In genomic region chr19:51440846-51441409, GRCh38 we compare ENCODE assay signal across 10 cellular contexts. TPM values are rescaled to one million over a fixed set of nuclear protein-coding genes. Genes with fewer than 3 reads are reported as not detected.
DNase-seq lines count a peak whose midpoint lies in the region; ATAC-seq and TF ChIP-seq lines count a peak whose summit lies in the region.
"Had no signal": no experiment of that assay in that cellular context is flagged by ENCODE, and none has a peak within 500 bp of the region (broad histone marks: within the 10 kb centered on the region; RNA-seq: fewer than 3 reads in every experiment).

No MANE protein-coding gene starts in this region.

- H3K9me3 Mint-ChIP-seq in activated naive CD8-positive, alpha-beta T cell treated with anti-CD3 and anti-CD28 coated beads, Interleukin-2, amount 10 ng/mL, durations not matched to agents 7 days and 5 days = peaks cover 2% of the 10 kb centered on the region

- no peak for TF ChIP-seq CTCF in mammary epithelial cell (conservative IDR thresholded peaks at IDR 0.05 in 1 of 2, IDR thresholded peaks at IDR 0.05 in 1 of 2; ENCODE audit: extremely low read depth in 1 of 2, insufficient read depth in 1 of 2, low read depth in 1 of 2, low read length in 2 of 2)
- TF ChIP-seq CTCF in smooth muscle cell (IDR thresholded peaks at IDR 0.05; ENCODE audit: borderline replicate concordance, insufficient read depth, poor library complexity, severe bottlenecking) = no peak

- H3K27me3 Mint-ChIP-seq in T-helper 17 cell = peaks cover 22% of the 10 kb centered on the region
- H3K27me3 Mint-ChIP-seq in activated naive CD8-positive, alpha-beta T cell treated with anti-CD3 and anti-CD28 coated beads, Interleukin-2, amount 10 ng/mL, durations not matched to agents 7 days and 5 days = peaks cover 72% of the 10 kb centered on the region

- no peaks in the 10 kb centered on the region for H3K36me3 ChIP-seq in mammary epithelial cell (ENCODE audit: insufficient read depth, low read length)
- no peaks in the 10 kb centered on the region for H3K36me3 ChIP-seq in smooth muscle cell (ENCODE audit: low read depth)

- POLR2A ChIA-PET in activated naive CD8-positive, alpha-beta T cell treated with anti-CD3 and anti-CD28 coated beads, Interleukin-2, amount 10 ng/mL, durations not matched to agents 7 days and 5 days (lab: Charles Lee) = interaction anchor here (0.7 to 1.2 kb wide), 5 partner anchors 20 to 77 kb away, joined by 3 to 5 read pairs (median 3); partner anchors contain the start of gene NKG7

- H3K4me1 ChIP-seq in mammary epithelial cell (ENCODE audit: insufficient read depth, low read length) = no peaks in the 10 kb centered on the region
- no peaks in the 10 kb centered on the region for H3K4me1 ChIP-seq in smooth muscle cell (ENCODE audit: low read depth)

- no peaks in the 10 kb centered on the region for H3K27me3 ChIP-seq in mammary epithelial cell (ENCODE audit: insufficient read depth, low read length)
- no peaks in the 10 kb centered on the region for H3K27me3 ChIP-seq in smooth muscle cell (ENCODE audit: low read depth)

- H2AFZ ChIP-seq in mammary epithelial cell (ENCODE audit: low read depth, low read length) (no peak overlapping the region), smooth muscle cell (ENCODE audit: low read depth) (no peak overlapping the region)
- H2AFZ ChIP-seq: PC-9 had no signal

- ATAC-seq in T-helper 17 cell = no peak
- ATAC-seq in activated naive CD8-positive, alpha-beta T cell treated with anti-CD3 and anti-CD28 coated beads, Interleukin-2, amount 10 ng/mL, durations not matched to agents 7 days and 5 days (ENCODE audit: low read depth) = no peak

- H4K20me1 ChIP-seq in mammary epithelial cell (ENCODE audit: insufficient read depth, low read length) = no peaks in the 10 kb centered on the region
- H4K20me1 ChIP-seq in smooth muscle cell (ENCODE audit: low read depth) = no peaks in the 10 kb centered on the region

- intact Hi-C loops in mammary epithelial cell (cut with micrococcal nuclease) = no loop called here

- CTCF ChIA-PET in mammary epithelial cell (lab: Charles Lee; ENCODE audit: low non-redundant PET) = interaction anchor here (0.7 kb wide), 1 partner anchor 43 kb away, joined by 4 read pairs; no protein-coding TSS in a partner anchor

- H3K79me2 ChIP-seq in mammary epithelial cell (ENCODE audit: insufficient read depth, low read length) (no peaks in the 10 kb centered on the region), smooth muscle cell (ENCODE audit: low read depth) (no peaks in the 10 kb centered on the region)

- no peaks in the 10 kb centered on the region for H3K36me3 Mint-ChIP-seq in T-helper 17 cell (ENCODE audit: low read depth)
- no peaks in the 10 kb centered on the region for H3K36me3 Mint-ChIP-seq in activated naive CD8-positive, alpha-beta T cell treated with anti-CD3 and anti-CD28 coated beads, Interleukin-2, amount 10 ng/mL, durations not matched to agents 7 days and 5 days

- in situ Hi-C loops in mammary epithelial cell (cut with MboI; ENCODE audit: low sequenced_read_pairs in 2 of 2) = no loop called here
- in situ Hi-C loops in G401 (cut with HindIII; ENCODE audit: low sequenced_read_pairs) = no loop called here

- peak overlapping the region; percentile 94 for H3K27ac Mint-ChIP-seq in T-helper 17 cell
- peak overlapping the region; percentile 39 for H3K27ac Mint-ChIP-seq in activated naive CD8-positive, alpha-beta T cell treated with anti-CD3 and anti-CD28 coated beads, Interleukin-2, amount 10 ng/mL, durations not matched to agents 7 days and 5 days

- dilution Hi-C loops in mammary epithelial cell (cut with HindIII; ENCODE audit: low sequenced_read_pairs) = no loop called here

- WGBS in mammary epithelial cell (ENCODE audit: low coverage, missing lambda C conversion rate) = 34% methylated on average over 6 of the region's 11 CpGs
- WGBS in smooth muscle cell (ENCODE audit: low lambda C conversion rate) = 59% methylated on average over 11 of the region's 11 CpGs

- BruUV-seq in mammary epithelial cell (replicated peaks; lab: Mats Ljungman, UMichigan) = no TSS peak

- H3K9ac ChIP-seq in mammary epithelial cell (ENCODE audit: insufficient read depth, low read length) = no peak overlapping the region
- no peak overlapping the region for H3K9ac ChIP-seq in smooth muscle cell (ENCODE audit: low read depth)

- H3K9me3 ChIP-seq in T-helper 17 cell (ENCODE audit: control insufficient read depth, low read length, poor library complexity, severe bottlenecking) (no peaks in the 10 kb centered on the region), mammary epithelial cell (replicated peaks; ENCODE audit: insufficient read depth, low read length) (no peaks in the 10 kb centered on the region), smooth muscle cell (replicated peaks; ENCODE audit: low read depth) (no peaks in the 10 kb centered on the region)

- H3K27ac ChIP-seq in mammary epithelial cell (ENCODE audit: insufficient read depth, low read depth, low read length) = no peak overlapping the region
- no peak overlapping the region for H3K27ac ChIP-seq in smooth muscle cell (ENCODE audit: low read depth)
- H3K27ac ChIP-seq: PC-9 had no signal

- H3K4me1 Mint-ChIP-seq in T-helper 17 cell = peaks cover 24% of the 10 kb centered on the region
- peaks cover 33% of the 10 kb centered on the region for H3K4me1 Mint-ChIP-seq in activated naive CD8-positive, alpha-beta T cell treated with anti-CD3 and anti-CD28 coated beads, Interleukin-2, amount 10 ng/mL, durations not matched to agents 7 days and 5 days

- H3K4me3 Mint-ChIP-seq in T-helper 17 cell = peak overlapping the region; percentile 88
- peak overlapping the region; percentile 60 for H3K4me3 Mint-ChIP-seq in activated naive CD8-positive, alpha-beta T cell treated with anti-CD3 and anti-CD28 coated beads, Interleukin-2, amount 10 ng/mL, durations not matched to agents 7 days and 5 days

- H3K4me3 ChIP-seq in mammary epithelial cell (replicated peaks in 1 of 3; ENCODE audit: insufficient read depth in 1 of 3, low read depth in 2 of 3, low read length in 3 of 3) = no peak overlapping the region
- no peak overlapping the region for H3K4me3 ChIP-seq in smooth muscle cell
- H3K4me3 ChIP-seq: PC-9 had no signal

- peak; percentile 72 for DNase-seq in GDM1 (lab: John Stamatoyannopoulos, UW)
- DNase-seq in T-helper 17 cell = no peak
- DNase-seq in activated naive CD8-positive, alpha-beta T cell treated with anti-CD3 and anti-CD28 coated beads, Interleukin-2, amount 10 ng/mL, durations not matched to agents 7 days and 5 days = peak; percentile 51
- peak; percentile 80 for DNase-seq in stimulated activated CD4-positive, alpha-beta T cell treated with anti-CD3 and anti-CD28 coated beads, Interleukin-4, amount 100 ng/mL, for 24 hours
- no peak for DNase-seq in mammary epithelial cell
- DNase-seq in smooth muscle cell (lab: John Stamatoyannopoulos, UW; ENCODE audit: unreplicated experiment) = no peak
- DNase-seq in G401 (ENCODE audit: low spot score) = no peak
- DNase-seq in NAMALWA (ENCODE audit: low spot score) = no peak
- DNase-seq: PC-9 had no signal

- H3K4me2 ChIP-seq in mammary epithelial cell (ENCODE audit: insufficient read depth, low read depth, low read length) (no peak overlapping the region), smooth muscle cell (no peak overlapping the region)
- H3K4me2 ChIP-seq: PC-9 had no signal

- no peaks in the 10 kb centered on the region for H3F3A ChIP-seq in smooth muscle cell (ENCODE audit: low read depth)

RNA-seq across cellular contexts. Expression of gene SIGLEC8, which starts 17.3 kb away (rescaled TPM):
- total RNA-seq in T-helper 17 cell = not detected
- not detected for total RNA-seq in activated naive CD8-positive, alpha-beta T cell treated with anti-CD3 and anti-CD28 coated beads, Interleukin-2, amount 10 ng/mL, durations not matched to agents 7 days and 5 days
- not detected for total RNA-seq in mammary epithelial cell
- not detected for polyA plus RNA-seq in mammary epithelial cell
- not detected for polyA minus RNA-seq in mammary epithelial cell
- not detected in 2 replicates for total RNA-seq in smooth muscle cell
- not detected in 2 replicates for polyA plus RNA-seq in smooth muscle cell
- not detected in 2 replicates for total RNA-seq in G401 (2014; rRNA removed; shearing (Covaris generic))
- total RNA-seq: PC-9 had no signal
- polyA plus RNA-seq: keratinocyte had no signal

RNA-seq across cellular contexts. Expression of gene SIGLEC10, which starts 23.5 kb away (rescaled TPM):
- total RNA-seq in T-helper 17 cell = 1 to 10 TPM in 1 of 2 donors, under 1 TPM in 1; 0.29 to 2.7 TPM
- total RNA-seq in activated naive CD8-positive, alpha-beta T cell treated with anti-CD3 and anti-CD28 coated beads, Interleukin-2, amount 10 ng/mL, durations not matched to agents 7 days and 5 days = under 1 TPM; 0.91 to 0.96 TPM
- not detected for total RNA-seq in mammary epithelial cell
- not detected for polyA plus RNA-seq in mammary epithelial cell
- polyA minus RNA-seq in mammary epithelial cell = not detected
- total RNA-seq in smooth muscle cell = not detected in 2 replicates
- 0.40 TPM in 1 of 2 replicates, not detected in the other for polyA plus RNA-seq in smooth muscle cell
- total RNA-seq in G401 (2014; rRNA removed; shearing (Covaris generic)) = not detected in 2 replicates
- total RNA-seq: PC-9 had no signal
- polyA plus RNA-seq: keratinocyte had no signal

RNA-seq across cellular contexts. Expression of gene CEACAM18, which starts 37.4 kb away (rescaled TPM):
- total RNA-seq in T-helper 17 cell (not detected), mammary epithelial cell (not detected), smooth muscle cell (not detected in 2 replicates)
- total RNA-seq in activated naive CD8-positive, alpha-beta T cell treated with anti-CD3 and anti-CD28 coated beads, Interleukin-2, amount 10 ng/mL, durations not matched to agents 7 days and 5 days = not detected
- polyA plus RNA-seq in mammary epithelial cell (not detected), smooth muscle cell (not detected in 2 replicates)
- polyA minus RNA-seq in mammary epithelial cell = not detected
- not detected in 2 replicates for total RNA-seq in G401 (2014; rRNA removed; shearing (Covaris generic))
- total RNA-seq: PC-9 had no signal
- polyA plus RNA-seq: keratinocyte had no signal

RNA-seq across cellular contexts. Expression of gene C19orf84, which starts 50.5 kb away (rescaled TPM):
- total RNA-seq in T-helper 17 cell (not detected), mammary epithelial cell (not detected), smooth muscle cell (not detected in 2 replicates)
- total RNA-seq in activated naive CD8-positive, alpha-beta T cell treated with anti-CD3 and anti-CD28 coated beads, Interleukin-2, amount 10 ng/mL, durations not matched to agents 7 days and 5 days = not detected
- polyA plus RNA-seq in mammary epithelial cell (not detected), smooth muscle cell (0.71 TPM in 1 of 2 replicates, not detected in the other)
- not detected for polyA minus RNA-seq in mammary epithelial cell
- total RNA-seq in G401 (2014; rRNA removed; shearing (Covaris generic)) = not detected in 2 replicates
- polyA plus RNA-seq: keratinocyte had no signal

RNA-seq across cellular contexts. Expression of gene LIM2, which starts 53.2 kb away (rescaled TPM):
- total RNA-seq in T-helper 17 cell = not detected
- not detected for total RNA-seq in activated naive CD8-positive, alpha-beta T cell treated with anti-CD3 and anti-CD28 coated beads, Interleukin-2, amount 10 ng/mL, durations not matched to agents 7 days and 5 days
- total RNA-seq in mammary epithelial cell = not detected
- polyA plus RNA-seq in mammary epithelial cell = not detected
- polyA minus RNA-seq in mammary epithelial cell = not detected
- total RNA-seq in smooth muscle cell = not detected in 2 replicates
- polyA plus RNA-seq in smooth muscle cell = not detected in 2 replicates
- total RNA-seq in G401 (2014; rRNA removed; shearing (Covaris generic)) = not detected in 2 replicates
- total RNA-seq: PC-9 had no signal
- polyA plus RNA-seq: keratinocyte had no signal

Comparison
In these comparisons a context has a peak if more than half of its experiments do, and no peak if none do; other contexts are left out.
1. DNase-seq: peak in GDM1 (single experiment), activated naive CD8-positive, alpha-beta T cell treated with anti-CD3 and anti-CD28 coated beads, Interleukin-2, amount 10 ng/mL, durations not matched to agents 7 days and 5 days (single experiment) and stimulated activated CD4-positive, alpha-beta T cell treated with anti-CD3 and anti-CD28 coated beads, Interleukin-4, amount 100 ng/mL, for 24 hours (single experiment); none in T-helper 17 cell (0 of 3), mammary epithelial cell (single experiment), smooth muscle cell (single experiment), G401 (single experiment) and NAMALWA (single experiment).